In genomic region chr3:95798628-95799027, GRCh38 we compare ENCODE assay signal across 24 cellular contexts.
"Had no signal": no experiment of that assay in that cellular context is flagged by ENCODE, and none has a peak within 500 bp of the region (broad histone marks: within the 10 kb centered on the region; RNA-seq: fewer than 3 reads in every experiment).

No MANE protein-coding gene starts in this region.

- H3K27me3 ChIP-seq: gastrocnemius medialis, left lung, ovary, sigmoid colon, testis, tibial artery had no signal

- ATAC-seq: effector memory CD8-positive, alpha-beta T cell; esophagus mucosa; gastrocnemius medialis; left cardiac atrium; left lung; natural killer cell; psoas muscle; right cardiac atrium; stimulated activated memory B cell treated with anti-CD40 and anti-IgM and Interleukin-4, amounts not matched to agents 10 μg/mL and 1 μg/mL and 100 μg/mL, for 72 hours; stimulated activated naive CD8-positive, alpha-beta T cell treated with anti-CD3 and anti-CD28 coated beads, Interleukin-15, Interleukin-2, amounts not matched to agents 100 U/mL and 50 U/mL, for 24 hours had no signal

- H3K9me3 ChIP-seq: gastrocnemius medialis, left lung, ovary, psoas muscle, sigmoid colon, testis, tibial artery had no signal

- H3K36me3 ChIP-seq: gastrocnemius medialis, left lung, ovary, sigmoid colon, tibial artery had no signal

- H3K4me1 ChIP-seq: gastrocnemius medialis, left lung, psoas muscle, sigmoid colon, testis, tibial artery had no signal

- H3K4me3 ChIP-seq: gastrocnemius medialis, left lung, ovary, psoas muscle, sigmoid colon, testis, tibial artery had no signal

- DNase-seq: cortex of kidney; effector memory CD8-positive, alpha-beta T cell; foreskin fibroblast; gastrocnemius medialis; head of caudate nucleus; kidney; left cardiac atrium; left lung; mesendoderm; natural killer cell; occipital lobe; ovary; posterior cingulate gyrus; psoas muscle; right cardiac atrium; sigmoid colon; stimulated activated CD4-positive, alpha-beta T cell treated with anti-CD3 and anti-CD28 coated beads, Interleukin-2, amount 100 ng/mL, for 24 hours; stimulated activated CD4-positive, alpha-beta T cell treated with anti-CD3 and anti-CD28 coated beads, Interleukin-4, amount 100 ng/mL, for 24 hours; stimulated activated naive CD8-positive, alpha-beta T cell treated with anti-CD3 and anti-CD28 coated beads, Interleukin-15, Interleukin-2, amounts not matched to agents 100 U/mL and 50 U/mL, for 24 hours; substantia nigra; testis; tibial artery had no signal

- H3K27ac ChIP-seq: gastrocnemius medialis, left lung, ovary, psoas muscle, sigmoid colon, testis, tibial artery had no signal
